Comparison of ENCODE assay signal across 13 cellular contexts in the genomic region with DNA sequence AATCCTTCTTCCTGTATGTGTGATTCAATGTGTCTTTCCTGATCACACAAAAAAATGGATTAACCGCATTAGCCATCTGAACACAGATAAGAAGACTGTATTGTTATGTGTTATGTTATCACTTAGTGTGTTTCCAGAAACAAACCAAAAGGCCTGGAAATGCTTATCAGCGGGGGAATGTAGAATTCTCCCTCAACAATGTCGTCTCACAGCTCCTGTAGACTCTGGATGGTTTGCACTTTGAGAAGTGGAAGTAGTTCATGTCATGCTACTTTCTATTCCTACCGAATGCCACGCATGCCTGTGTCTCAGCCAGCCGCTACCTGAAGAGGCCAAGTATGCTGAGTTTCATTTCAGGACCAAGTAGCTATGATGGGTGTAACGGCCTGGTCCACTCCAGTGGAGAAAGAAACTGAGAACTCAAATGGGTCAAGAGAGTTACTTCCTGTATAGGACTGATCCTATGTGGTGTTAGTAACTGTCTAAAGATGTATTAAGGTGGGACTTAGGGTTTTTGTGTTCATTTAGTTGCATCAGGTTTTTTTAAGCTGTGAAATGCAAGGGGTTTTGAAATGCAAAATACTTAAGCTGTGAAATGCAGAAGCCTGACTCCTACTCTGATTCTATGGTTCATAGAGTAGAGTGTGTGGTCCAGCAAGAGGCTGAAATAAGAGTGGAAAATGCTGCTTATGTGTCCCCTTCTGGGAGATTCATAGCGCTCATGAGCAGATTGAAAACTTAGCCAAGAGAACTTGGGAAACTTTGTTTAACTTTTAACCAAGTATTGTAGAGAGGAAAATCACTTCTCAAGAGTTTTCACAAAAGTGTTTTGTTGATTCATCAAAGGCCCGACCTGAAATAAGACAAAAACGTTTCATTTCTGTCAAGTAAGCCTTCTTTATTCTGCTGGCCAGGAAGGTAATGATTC.
A peak's percentile ranks its signal among the peaks of the same experiment; 100 is the strongest.
DNase-seq lines count a peak whose midpoint lies in the region; ATAC-seq and TF ChIP-seq lines count a peak whose summit lies in the region.
"Had no signal": no experiment of that assay in that cellular context is flagged by ENCODE, and none has a peak within 500 bp of the region (broad histone marks: within the 10 kb centered on the region; RNA-seq: fewer than 3 reads in every experiment).

No MANE protein-coding gene starts in this region.

- H3K4me1 ChIP-seq in ovary (ENCODE audit: insufficient read depth) = peaks cover 1% of the 10 kb centered on the region
- H3K4me1 ChIP-seq: parathyroid adenoma had no signal

- peak; percentile 65 for ATAC-seq in GM21717 (IDR thresholded peaks at IDR 0.05; ENCODE audit: unreplicated experiment)

- DNase-seq in GM06990 (ENCODE audit: extremely low read depth, insufficient read length) = peak; percentile 45
- peak; percentile 9 for DNase-seq in M059J (ENCODE audit: low read depth)
- DNase-seq in kidney tubule cell (ENCODE audit: low spot score) = peak; percentile 76
- no peak for DNase-seq in DMS153 treated with DMSO at 0.1 percent for 48 hours (lab: John Stamatoyannopoulos, UW; ENCODE audit: unreplicated experiment)
- no peak for DNase-seq in ovary
- no peak for DNase-seq in SKM-1 treated with dmso at 0.1 percent for 144 hours (lab: John Stamatoyannopoulos, UW; ENCODE audit: unreplicated experiment)
- no peak for DNase-seq in DMS114 treated with DMSO at 0.1 percent for 48 hours (lab: John Stamatoyannopoulos, UW; ENCODE audit: unreplicated experiment)
- DNase-seq: activated effector memory CD4-positive, alpha-beta T cell treated with anti-CD3 and anti-CD28 coated beads, Interleukin-2, amount 50 U/mL, for 16 hours; effector memory CD4-positive, alpha-beta T cell; NCI-H1930; WERI-Rb-1 had no signal

- H3K4me3 ChIP-seq in GM06990 (replicated peaks; ENCODE audit: low read depth, low read length) (no peak overlapping the region), ovary (no peak overlapping the region)

- no peaks in the 10 kb centered on the region for H3K27me3 ChIP-seq in GM06990 (replicated peaks; ENCODE audit: control insufficient read depth, insufficient read depth, low read length)
- no peaks in the 10 kb centered on the region for H3K27me3 ChIP-seq in ovary

- TF ChIP-seq EP300 in ovary (IDR thresholded peaks at IDR 0.05) = no peak

- no peak overlapping the region for H3K27ac ChIP-seq in ovary
- H3K27ac ChIP-seq: parathyroid adenoma, WERI-Rb-1 had no signal

- no peaks in the 10 kb centered on the region for H3K36me3 ChIP-seq in GM06990 (ENCODE audit: control insufficient read depth, insufficient read depth, low read length)
- H3K36me3 ChIP-seq in ovary = no peaks in the 10 kb centered on the region
- H3K36me3 ChIP-seq: WERI-Rb-1 had no signal

- 60 to 67% (median 65%) methylated on average over 10 of the region's 10 CpGs for WGBS in ovary, 3 donors

- intact Hi-C loops in ovary (cut with DNase I) = no loop called here

- TF ChIP-seq CTCF in GM06990 (IDR thresholded peaks at IDR 0.05; ENCODE audit: insufficient read depth, low read length, poor library complexity, severe bottlenecking) (no peak), ovary (IDR thresholded peaks at IDR 0.05) (no peak)

- no peaks in the 10 kb centered on the region for H3K9me3 ChIP-seq in ovary

- no peak for TF ChIP-seq POLR2A in ovary (IDR thresholded peaks at IDR 0.05)

Comparison
In these comparisons a context has a peak if more than half of its experiments do, and no peak if none do; other contexts are left out.
1. DNase-seq: peak in GM06990 (single experiment), M059J (single experiment) and kidney tubule cell (single experiment); none in DMS153 treated with DMSO at 0.1 percent for 48 hours (single experiment), ovary (0 of 5), SKM-1 treated with dmso at 0.1 percent for 144 hours (single experiment) and DMS114 treated with DMSO at 0.1 percent for 48 hours (single experiment).